In genomic region chr1:70768211-70768610, GRCh38 we compare ENCODE assay signal across 19 cellular contexts.
DNase-seq lines count a peak whose midpoint lies in the region; ATAC-seq and TF ChIP-seq lines count a peak whose summit lies in the region.
"Had no signal": no experiment of that assay in that cellular context is flagged by ENCODE, and none has a peak within 500 bp of the region (broad histone marks: within the 10 kb centered on the region; RNA-seq: fewer than 3 reads in every experiment).

No MANE protein-coding gene starts in this region.

- DNase-seq in EL (peak; percentile 66), M059J (ENCODE audit: low read depth) (peak; percentile 72), myocyte (ENCODE audit: low read depth) (peak; percentile 26), middle frontal gyrus (ENCODE audit: extremely low spot score, low spot score) (no peak), coronary artery (ENCODE audit: low spot score) (no peak)
- DNase-seq: BE2C; C1 segment of cervical spinal cord; CD4-positive, CD25-positive, alpha-beta regulatory T cell; CD8-positive, alpha-beta memory T cell; COR-L47; DMS 273 treated with DMSO at 0.1 percent for 48 hours; DMS53; DND-41; GF-D8; HCEC 1CT; IMR-90 had no signal

- H3K27ac ChIP-seq in coronary artery: no peak overlapping the region

- H3K4me3 ChIP-seq in coronary artery: no peak overlapping the region
- H3K4me3 ChIP-seq: GM23338, K562 had no signal

- no peak for TF ChIP-seq CTCF in coronary artery (IDR thresholded peaks at IDR 0.05)

- ATAC-seq in GM19395 (IDR thresholded peaks at IDR 0.05; ENCODE audit: unreplicated experiment): no peak
- ATAC-seq: GM23338, K562 had no signal

Comparison
In these comparisons a context has a peak if more than half of its experiments do, and no peak if none do; other contexts are left out.
1. DNase-seq: peak in EL (single experiment), M059J (single experiment) and myocyte (single experiment); none in middle frontal gyrus (single experiment) and coronary artery (single experiment).